27 cellular contexts compared by ENCODE assay signal in the genomic region with DNA sequence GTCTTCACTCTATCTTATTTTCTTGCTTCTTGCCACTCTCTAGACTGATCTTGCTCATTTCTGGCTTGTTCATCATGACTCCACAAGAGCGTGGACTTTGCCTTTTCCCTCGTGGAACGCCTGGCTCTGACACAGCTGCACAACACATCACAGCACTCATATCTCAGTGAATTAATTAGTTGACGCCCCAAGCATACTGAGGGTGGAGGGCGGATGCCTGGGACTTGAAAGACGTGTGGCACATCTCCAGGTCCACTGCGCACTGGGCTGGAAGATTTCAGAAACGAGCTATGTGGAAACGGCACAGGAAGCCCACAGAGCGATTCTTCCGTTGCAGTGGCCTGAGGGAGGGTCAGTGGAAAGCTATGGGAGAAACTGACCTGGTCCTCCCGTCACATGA. TPM values are rescaled to one million over a fixed set of nuclear protein-coding genes. Genes with fewer than 3 reads are reported as not detected.
DNase-seq lines count a peak whose midpoint lies in the region; ATAC-seq and TF ChIP-seq lines count a peak whose summit lies in the region.
"Had no signal": no experiment of that assay in that cellular context is flagged by ENCODE, and none has a peak within 500 bp of the region (broad histone marks: within the 10 kb centered on the region; RNA-seq: fewer than 3 reads in every experiment).

No MANE protein-coding gene starts in this region.

- no peak overlapping the region for H3K27ac ChIP-seq in stomach
- H3K27ac ChIP-seq in osteoblast (ENCODE audit: low read depth, low read length) = no peak overlapping the region
- H3K27ac ChIP-seq: GM23248, HL-60, PC-9, RWPE1 had no signal

- peaks cover 4% of the 10 kb centered on the region for H3K27me3 Mint-ChIP-seq in nephron (ENCODE audit: low read depth)

- no peaks in the 10 kb centered on the region for H3K79me2 ChIP-seq in osteoblast (ENCODE audit: insufficient read depth, low read length)

- H3K9me3 ChIP-seq in stomach (no peaks in the 10 kb centered on the region), osteoblast (ENCODE audit: low read depth, low read length) (no peaks in the 10 kb centered on the region)

- intact Hi-C loops in cardiac septum (cut with DNase I) (no loop called here), Right ventricle myocardium superior (cut with DNase I) (no loop called here), stomach (cut with DNase I; ENCODE audit: low total_unique reads) (no loop called here)

- H3K9me3 Mint-ChIP-seq in nephron = peaks cover 11% of the 10 kb centered on the region
- no peaks in the 10 kb centered on the region for H3K9me3 Mint-ChIP-seq in activated naive CD4-positive, alpha-beta T cell treated with anti-CD3 and anti-CD28 coated beads, Interleukin-2, amount 50 U/mL, for 72 hours
- H3K9me3 Mint-ChIP-seq: HFFc6 had no signal

- no peaks in the 10 kb centered on the region for H3K4me1 Mint-ChIP-seq in nephron

- peak overlapping the region; percentile 90 to 99 (median 99) for H3K27ac Mint-ChIP-seq in nephron
- H3K27ac Mint-ChIP-seq in activated naive CD4-positive, alpha-beta T cell treated with anti-CD3 and anti-CD28 coated beads, Interleukin-2, amount 50 U/mL, for 72 hours = no peak overlapping the region
- H3K27ac Mint-ChIP-seq: H9, HFFc6 had no signal

- H3K4me1 ChIP-seq in stomach (no peaks in the 10 kb centered on the region), osteoblast (ENCODE audit: insufficient read depth, low read length) (no peaks in the 10 kb centered on the region)

- no peak for ATAC-seq in Right ventricle myocardium superior (ENCODE audit: poor library complexity)
- ATAC-seq in left lobe of liver = peak; percentile 73
- ATAC-seq in GM21515 (IDR thresholded peaks at IDR 0.05; ENCODE audit: unreplicated experiment) = no peak
- ATAC-seq in activated naive CD4-positive, alpha-beta T cell treated with anti-CD3 and anti-CD28 coated beads, Interleukin-2, amount 50 U/mL, for 72 hours = no peak

- no peak for TF ChIP-seq EP300 in stomach (IDR thresholded peaks at IDR 0.05)

- TF ChIP-seq CTCF in nephron (IDR thresholded peaks at IDR 0.05; ENCODE audit: unreplicated experiment in 3 of 3) (no peak), stomach (IDR thresholded peaks at IDR 0.05) (no peak), osteoblast (IDR thresholded peaks at IDR 0.05; ENCODE audit: extremely low read depth, low read depth, low read length) (no peak)

- H3K36me3 ChIP-seq in stomach = no peaks in the 10 kb centered on the region
- H3K36me3 ChIP-seq in osteoblast (ENCODE audit: insufficient read depth, low read length) = no peaks in the 10 kb centered on the region

- TF ChIP-seq POLR2A in stomach (IDR thresholded peaks at IDR 0.05) = no peak

- DNase-seq in cardiac septum (ENCODE audit: low spot score) (peak; percentile 35), Right ventricle myocardium superior (no peak), left lobe of liver (ENCODE audit: low spot score) (no peak), stomach (peak; percentile 42), osteoblast (ENCODE audit: insufficient read length, low spot score, missing footprints) (no peak)
- no peak for DNase-seq in activated naive CD4-positive, alpha-beta T cell treated with anti-CD3 and anti-CD28 coated beads, Interleukin-2, amount 50 U/mL, for 72 hours (ENCODE audit: low spot score in 2 of 2)
- DNase-seq: 8988T; AML-193; C1 segment of cervical spinal cord; Calu3; CD8-positive, alpha-beta memory T cell; DMS153; GM23248; H9; HFFc6; KG1; NCI-H1092; NCI-H146; NCI-H2029; NCI-H2227 treated with DMSO at 0.1 percent for 48 hours; NCI-H510A; NCI-H748 treated with DMSO at 0.1 percent for 48 hours; PC-9 had no signal

- no peak overlapping the region for H2AFZ ChIP-seq in osteoblast (ENCODE audit: low read length)
- H2AFZ ChIP-seq: GM23248, PC-9 had no signal

- no peak overlapping the region for H3K4me3 Mint-ChIP-seq in nephron
- H3K4me3 Mint-ChIP-seq: CD8-positive, alpha-beta memory T cell; H9; HFFc6 had no signal

- H3K27me3 ChIP-seq in stomach (no peaks in the 10 kb centered on the region), osteoblast (ENCODE audit: insufficient read depth, low read length) (peaks cover 16% of the 10 kb centered on the region)

- H3K4me3 ChIP-seq in stomach = no peak overlapping the region
- no peak overlapping the region for H3K4me3 ChIP-seq in osteoblast (ENCODE audit: insufficient read depth, low read length)
- H3K4me3 ChIP-seq: GM23248, PC-9 had no signal

- H3K4me2 ChIP-seq in osteoblast (ENCODE audit: insufficient read depth, low read length) = no peak overlapping the region
- H3K4me2 ChIP-seq: PC-9 had no signal

- peaks cover 3% of the 10 kb centered on the region for H3K36me3 Mint-ChIP-seq in nephron (ENCODE audit: low read depth)
- H3K36me3 Mint-ChIP-seq in activated naive CD4-positive, alpha-beta T cell treated with anti-CD3 and anti-CD28 coated beads, Interleukin-2, amount 50 U/mL, for 72 hours = no peaks in the 10 kb centered on the region
- H3K36me3 Mint-ChIP-seq: CD8-positive, alpha-beta memory T cell had no signal

- H4K20me1 ChIP-seq in osteoblast (ENCODE audit: insufficient read depth, low read length) = no peaks in the 10 kb centered on the region

- WGBS in stomach, 5 donors = 67 to 82% (median 72%) methylated on average over 12 of the region's 12 CpGs

RNA-seq across cellular contexts. Expression of gene PLEKHA1, which starts 23.6 kb away (rescaled TPM):
- total RNA-seq in cardiac septum = 46.2 TPM
- 74.4 TPM for total RNA-seq in Right ventricle myocardium superior
- 21.1 TPM for total RNA-seq in left lobe of liver
- 10 to 100 TPM in 4 of 5 donors, 1 to 10 TPM in 1; 9.0 to 61.8 (median 22.3) TPM for total RNA-seq in stomach
- polyA plus RNA-seq in stomach = 10 to 100 TPM; 15.0 to 24.3 (median 15.6) TPM
- 17.4 and 19.7 TPM in 2 replicates for total RNA-seq in osteoblast
- 1 to 10 TPM; 7.0 to 8.7 TPM for total RNA-seq in activated naive CD4-positive, alpha-beta T cell treated with anti-CD3 and anti-CD28 coated beads, Interleukin-2, amount 50 U/mL, for 72 hours

Comparison
In these comparisons a context has a peak if more than half of its experiments do, and no peak if none do; other contexts are left out.
1. DNase-seq: peak in cardiac septum (single experiment) and stomach (single experiment); none in Right ventricle myocardium superior (single experiment), left lobe of liver (single experiment), osteoblast (single experiment) and activated naive CD4-positive, alpha-beta T cell treated with anti-CD3 and anti-CD28 coated beads, Interleukin-2, amount 50 U/mL, for 72 hours (0 of 2).
2. H3K27ac Mint-ChIP-seq: peak in nephron (3 of 3); none in activated naive CD4-positive, alpha-beta T cell treated with anti-CD3 and anti-CD28 coated beads, Interleukin-2, amount 50 U/mL, for 72 hours (0 of 2).